In genomic region chr1:205199090-205199930, GRCh38 we compare ENCODE assay signal across 9 cellular contexts. TPM values are rescaled to one million over a fixed set of nuclear protein-coding genes. Genes with fewer than 3 reads are reported as not detected.
DNase-seq lines count a peak whose midpoint lies in the region; ATAC-seq and TF ChIP-seq lines count a peak whose summit lies in the region.
"Had no signal": no experiment of that assay in that cellular context is flagged by ENCODE, and none has a peak within 500 bp of the region (broad histone marks: within the 10 kb centered on the region; RNA-seq: fewer than 3 reads in every experiment).

No MANE protein-coding gene starts in this region.

- in situ Hi-C loops in GM23248 (cut with MboI) = no loop called here
- in situ Hi-C loops in transverse colon (cut with MboI; ENCODE audit: low pct_ligation_motif_present in 1 of 4, low pct_unique_long_range_greater_than_20kb in 1 of 4, low sequenced_read_pairs in 3 of 4) = no loop called here

- H3K27me3 Mint-ChIP-seq in WTC11 (ENCODE audit: low read depth) (no peaks in the 10 kb centered on the region), endodermal cell (ENCODE audit: insufficient read depth) (no peaks in the 10 kb centered on the region)

- H3K9me3 ChIP-seq in GM23248 (ENCODE audit: low read depth) (no peaks in the 10 kb centered on the region), endodermal cell (ENCODE audit: control insufficient read depth, low read length) (no peaks in the 10 kb centered on the region), SK-N-SH (no peaks in the 10 kb centered on the region), transverse colon (no peaks in the 10 kb centered on the region)

- POLR2A ChIA-PET in WTC11 (lab: Charles Lee) (no interaction called here), SK-N-SH (lab: Yijun Ruan, JAX) (no interaction called here)

- DNase-seq in GM23248 (peak; percentile 69), WTC11 (ENCODE audit: low spot score) (no peak), endodermal cell (no peak), C1 segment of cervical spinal cord (lab: John Stamatoyannopoulos, UW) (no peak), SK-N-SH (no peak), transverse colon (no peak)
- peak; percentile 34 to 43 for DNase-seq in stimulated activated CD4-positive, alpha-beta T cell treated with anti-CD3 and anti-CD28 coated beads, Interleukin-2, amount 100 ng/mL, for 48 hours
- DNase-seq: NCI-H446 had no signal

- H3K9ac ChIP-seq in GM23248 = peak overlapping the region; percentile 33; the same call in 1 of the 2 replicates
- no peak overlapping the region for H3K9ac ChIP-seq in endodermal cell (ENCODE audit: extremely low read depth, low read length, poor library complexity, severe bottlenecking)
- no peak overlapping the region for H3K9ac ChIP-seq in SK-N-SH

- H3K27me3 ChIP-seq in GM23248 (replicated peaks; ENCODE audit: insufficient read depth) (no peaks in the 10 kb centered on the region), endodermal cell (ENCODE audit: control insufficient read depth, insufficient read depth, low read length, poor library complexity, severe bottlenecking) (no peaks in the 10 kb centered on the region), SK-N-SH (ENCODE audit: insufficient read depth) (no peaks in the 10 kb centered on the region), transverse colon (no peaks in the 10 kb centered on the region)

- H2AFZ ChIP-seq in GM23248 (no peak overlapping the region), SK-N-SH (ENCODE audit: low read depth) (no peak overlapping the region)

- TF ChIP-seq CTCF in WTC11 (IDR thresholded peaks at IDR 0.05) = no peak
- no peak for TF ChIP-seq CTCF in endodermal cell (conservative IDR thresholded peaks at IDR 0.05)
- TF ChIP-seq CTCF in SK-N-SH (IDR thresholded peaks at IDR 0.05) = no peak
- no peak for TF ChIP-seq CTCF in transverse colon (IDR thresholded peaks at IDR 0.05)

- no peaks in the 10 kb centered on the region for H3K9me2 ChIP-seq in GM23248 (ENCODE audit: insufficient read depth)
- no peaks in the 10 kb centered on the region for H3K9me2 ChIP-seq in SK-N-SH

- TF ChIP-seq RAD21 in SK-N-SH (IDR thresholded peaks at IDR 0.05; ENCODE audit: low read length) = no peak

- no peak overlapping the region for H3K4me3 Mint-ChIP-seq in WTC11
- H3K4me3 Mint-ChIP-seq in endodermal cell = no peak overlapping the region

- H3F3A ChIP-seq in GM23248 (ENCODE audit: insufficient read depth) (peaks cover 14% of the 10 kb centered on the region), SK-N-SH (replicated peaks; ENCODE audit: insufficient read depth) (peaks cover 6% of the 10 kb centered on the region)

- H3K36me3 ChIP-seq in GM23248 (ENCODE audit: low read depth) (no peaks in the 10 kb centered on the region), endodermal cell (ENCODE audit: control insufficient read depth, insufficient read depth, low read length) (no peaks in the 10 kb centered on the region), SK-N-SH (replicated peaks in 1 of 2; ENCODE audit: control insufficient read depth in 1 of 2, insufficient read depth in 2 of 2, low read length in 1 of 2) (no peaks in the 10 kb centered on the region), transverse colon (no peaks in the 10 kb centered on the region)

- no peaks in the 10 kb centered on the region for H3K9me3 Mint-ChIP-seq in WTC11
- H3K9me3 Mint-ChIP-seq in endodermal cell = no peaks in the 10 kb centered on the region

- no peak for TF ChIP-seq EP300 in SK-N-SH (IDR thresholded peaks at IDR 0.05; ENCODE audit: borderline replicate concordance in 1 of 2, low read depth in 1 of 2, low read length in 1 of 2)
- no peak for TF ChIP-seq EP300 in transverse colon (IDR thresholded peaks at IDR 0.05; ENCODE audit: low read depth)

- H4K20me1 ChIP-seq in GM23248 (ENCODE audit: insufficient read depth) (peaks cover 4% of the 10 kb centered on the region; the same call in 1 of the 2 replicates), SK-N-SH (ENCODE audit: insufficient read depth) (peaks cover 4% of the 10 kb centered on the region)

- TF ChIP-seq POLR2A in transverse colon (IDR thresholded peaks at IDR 0.05) = no peak

- H3K36me3 Mint-ChIP-seq in WTC11 (no peaks in the 10 kb centered on the region), endodermal cell (ENCODE audit: low read depth) (no peaks in the 10 kb centered on the region)

- H3K27ac Mint-ChIP-seq in WTC11 (peak overlapping the region; percentile 36; the same call in 1 of the 2 replicates), endodermal cell (peak overlapping the region; percentile 40)

- WGBS in GM23248 (ENCODE audit: low coverage in 1 of 2, low lambda C conversion rate in 2 of 2, missing lambda C conversion rate in 2 of 2), 2 experiments = 65 to 68% methylated on average over 9 of the region's 9 CpGs
- 89 to 95% methylated on average over 6 to 9 of the region's 9 CpGs for WGBS in endodermal cell (ENCODE audit: insufficient coverage in 1 of 2, insufficient read length in 1 of 2), 2 experiments
- 91% methylated on average over 8 of the region's 9 CpGs for WGBS in SK-N-SH (ENCODE audit: low lambda C conversion rate)
- 64 to 75% methylated on average over 5 to 9 of the region's 9 CpGs for WGBS in transverse colon (ENCODE audit: low coverage in 1 of 2), 2 donors

- H3K27ac ChIP-seq in GM23248 (peak overlapping the region; percentile 72), endodermal cell (ENCODE audit: low read depth, low read length) (no peak overlapping the region), SK-N-SH (ENCODE audit: low read depth in 2 of 2, low read length in 1 of 2) (no peak overlapping the region), transverse colon (no peak overlapping the region)

- H3K4me1 Mint-ChIP-seq in WTC11 (peaks cover 59% of the 10 kb centered on the region), endodermal cell (no peaks in the 10 kb centered on the region)

- no peak for ATAC-seq in WTC11
- ATAC-seq in HG03521 (IDR thresholded peaks at IDR 0.05; ENCODE audit: unreplicated experiment) = no peak

- H3K79me2 ChIP-seq in GM23248 (ENCODE audit: insufficient read depth) (peaks cover 98% of the 10 kb centered on the region), SK-N-SH (ENCODE audit: insufficient read depth) (peaks cover 93% of the 10 kb centered on the region)

- H3K4me1 ChIP-seq in GM23248 (ENCODE audit: insufficient read depth) (peaks cover 22% of the 10 kb centered on the region), endodermal cell (ENCODE audit: control insufficient read depth, insufficient read depth, low read length) (no peaks in the 10 kb centered on the region), SK-N-SH (ENCODE audit: control insufficient read depth in 1 of 2, insufficient read depth in 2 of 2, low read depth in 1 of 2, low read length in 1 of 2) (peaks cover 0 to 7% of the 10 kb centered on the region in 2 experiments; a peak in 2 of 4 replicates), transverse colon (peaks cover 0 to 8% (median 0%) of the 10 kb centered on the region in 4 donors)

- CTCF ChIA-PET in WTC11 (lab: Charles Lee) = interaction anchor here (0.7 to 2.4 kb wide), 3 partner anchors 57 to 138 kb away, joined by 3 to 10 read pairs (median 4); no protein-coding TSS in a partner anchor
- CTCF ChIA-PET in SK-N-SH (lab: Yijun Ruan, JAX) = interaction anchor here (0.7 to 2.0 kb wide), 7 partner anchors 57 to 223 kb away, joined by 3 to 6 read pairs (median 4); partner anchors contain the start of gene RBBP5

- no peak overlapping the region for H3K4me2 ChIP-seq in GM23248 (ENCODE audit: unreplicated experiment)
- no peak overlapping the region for H3K4me2 ChIP-seq in SK-N-SH

- intact Hi-C loops in transverse colon (cut with DNase I; ENCODE audit: low total_unique reads) = no loop called here

- H3K4me3 ChIP-seq in GM23248 (no peak overlapping the region), endodermal cell (ENCODE audit: low read length) (no peak overlapping the region), SK-N-SH (ENCODE audit: low read depth in 2 of 2, low read length in 1 of 2) (no peak overlapping the region), transverse colon (no peak overlapping the region)

TF ChIP-seq in WTC11, 78 proteins besides CTCF, POLR2A, EP300 and RAD21 (continues in another document):
- TF ChIP-seq NR2C2 (CRISPR knock-in tag; IDR thresholded peaks at IDR 0.05) (no peak), ZNF219 (CRISPR knock-in tag; IDR thresholded peaks at IDR 0.05; ENCODE audit: borderline replicate concordance) (no peak), ZNF671 (CRISPR knock-in tag; IDR thresholded peaks at IDR 0.05) (no peak)

TF ChIP-seq in SK-N-SH, 30 proteins besides CTCF, POLR2A, EP300 and RAD21:
- TF ChIP-seq FOSL2 (IDR thresholded peaks at IDR 0.05; ENCODE audit: borderline replicate concordance, low read depth) (no peak), MEF2A (IDR thresholded peaks at IDR 0.05; ENCODE audit: borderline replicate concordance, low read depth) (no peak), RXRA (IDR thresholded peaks at IDR 0.05; ENCODE audit: borderline replicate concordance, low read depth) (no peak), PBX3 (IDR thresholded peaks at IDR 0.05) (no peak)

RNA-seq across cellular contexts. Expression of gene DSTYK, which starts 12.2 kb away (rescaled TPM):
- 11.3 and 12.1 TPM in 2 replicates for total RNA-seq in GM23248 (2014; rRNA removed; shearing (Covaris generic))
- 9.8 and 10.6 TPM in 2 replicates for polyA plus RNA-seq in GM23248 (2016; fragmentation: Nextera tagmentation; extraction: Ambion mirVana)
- total RNA-seq in WTC11 (2021) = 10.3 to 11.6 TPM (median 11.0 TPM) in 3 replicates
- 10 to 100 TPM in 1 of 2 donors, 1 to 10 TPM in 1; 9.8 to 11.0 TPM for total RNA-seq in endodermal cell
- polyA plus RNA-seq in endodermal cell (2013, experiment 1 of 2) = 6.4 TPM
- 6.5 TPM for polyA plus RNA-seq in endodermal cell (2013, experiment 2 of 2)
- 4.4 and 6.4 TPM in 2 replicates for polyA plus RNA-seq in SK-N-SH (2012; rRNA removed)
- polyA plus RNA-seq in SK-N-SH (2012; cell fraction: cytosol; rRNA removed) = 6.1 TPM in 2 replicates
- polyA plus RNA-seq in SK-N-SH (2012; cell fraction: nucleus; rRNA removed) = 3.4 and 4.5 TPM in 2 replicates
- total RNA-seq in transverse colon = 1 to 10 TPM; 2.2 to 9.8 (median 6.5) TPM

RNA-seq across cellular contexts. Expression of gene TMCC2, which starts 28.4 kb away (rescaled TPM):
- 1.7 and 2.7 TPM in 2 replicates for total RNA-seq in GM23248 (2014; rRNA removed; shearing (Covaris generic))
- polyA plus RNA-seq in GM23248 (2016; fragmentation: Nextera tagmentation; extraction: Ambion mirVana) (0.39 and 0.63 TPM in 2 replicates), SK-N-SH (2012; rRNA removed) (5.3 and 6.0 TPM in 2 replicates)
- total RNA-seq in WTC11 (2021) (9.5 to 11.2 TPM (median 11.2 TPM) in 3 replicates), endodermal cell (1 to 10 TPM; 5.2 to 5.8 TPM), transverse colon (1 to 10 TPM in 2 of 4 donors, under 1 TPM in 1, not detected in 1; 0.80 to 1.2 (median 1.1) TPM)
- 9.8 TPM for polyA plus RNA-seq in endodermal cell (2013, experiment 1 of 2)
- polyA plus RNA-seq in endodermal cell (2013, experiment 2 of 2) = 7.5 TPM
- polyA plus RNA-seq in SK-N-SH (2012; cell fraction: cytosol; rRNA removed) = 3.0 and 4.9 TPM in 2 replicates
- 5.9 and 6.8 TPM in 2 replicates for polyA plus RNA-seq in SK-N-SH (2012; cell fraction: nucleus; rRNA removed)

Comparison
In these comparisons a context has a peak if more than half of its experiments do, and no peak if none do; other contexts are left out.
1. DNase-seq: peak in GM23248 (single experiment) and stimulated activated CD4-positive, alpha-beta T cell treated with anti-CD3 and anti-CD28 coated beads, Interleukin-2, amount 100 ng/mL, for 48 hours (2 of 2); none in WTC11 (single experiment), endodermal cell (single experiment), C1 segment of cervical spinal cord (0 of 14), SK-N-SH (single experiment) and transverse colon (single experiment).